In the genomic region with DNA sequence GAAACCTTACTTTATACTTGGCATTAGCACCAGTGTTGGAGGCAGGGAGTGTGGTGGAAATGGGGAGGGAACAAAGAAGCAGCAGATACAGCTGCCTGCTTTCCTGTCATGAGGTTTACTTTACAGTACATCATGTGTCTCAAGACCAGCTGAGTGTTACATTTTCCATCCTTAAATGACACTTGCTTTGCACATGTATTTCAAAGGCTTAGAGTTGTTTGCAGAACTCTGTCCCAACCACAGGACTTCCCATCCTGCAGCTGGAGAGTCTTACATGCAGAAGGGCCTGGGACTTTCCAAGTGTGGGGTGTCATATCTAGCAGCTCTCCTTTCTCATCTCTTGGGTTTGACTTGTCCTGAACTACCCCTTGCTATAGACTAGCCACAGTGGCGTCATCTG, we compare ENCODE assay signal across 15 cellular contexts.
DNase-seq lines count a peak whose midpoint lies in the region; ATAC-seq and TF ChIP-seq lines count a peak whose summit lies in the region.
"Had no signal": no experiment of that assay in that cellular context is flagged by ENCODE, and none has a peak within 500 bp of the region (broad histone marks: within the 10 kb centered on the region; RNA-seq: fewer than 3 reads in every experiment).

No MANE protein-coding gene starts in this region.

- no peak overlapping the region for H3K4me3 ChIP-seq in Karpas-422 (ENCODE audit: low read length)
- H3K4me3 ChIP-seq: K562, PC-9 had no signal

- H3K9me3 Mint-ChIP-seq in activated B cell treated with CpG ODN at 0.5 μM for 24 hours, result no peaks in the 10 kb centered on the region
- H3K9me3 Mint-ChIP-seq: stimulated activated naive CD8-positive, alpha-beta T cell treated with anti-CD3 and anti-CD28 coated beads, Interleukin-15, amount 100 ng/mL, for 72 hours; T-helper 2 cell treated with Interferon-gamma antibody and Interleukin-4, amounts not matched to agents 5 μg/mL and 100 μg/mL, for 36 hours had no signal

- no peaks in the 10 kb centered on the region for H3K9me3 ChIP-seq in Karpas-422 (ENCODE audit: low read length)

- H3K27me3 ChIP-seq in Karpas-422 (ENCODE audit: low read length), result no peaks in the 10 kb centered on the region
- H3K27me3 ChIP-seq: foreskin keratinocyte had no signal

- H3K36me3 ChIP-seq in Karpas-422 (ENCODE audit: insufficient read depth, low read length), result no peaks in the 10 kb centered on the region

- DNase-seq in activated B cell treated with CpG ODN at 0.5 μM for 24 hours (no peak), putamen (ENCODE audit: low spot score) (peak; percentile 2), OCI-M1 (lab: John Stamatoyannopoulos, UW) (no peak), Karpas-422 (no peak), NOMO-1 treated with dmso at 0.1 percent for 144 hours (lab: John Stamatoyannopoulos, UW; ENCODE audit: unreplicated experiment) (no peak), NCI-H226 (no peak)
- DNase-seq: COR-L47; foreskin keratinocyte; PC-9; stimulated activated CD4-positive, alpha-beta T cell treated with anti-CD3 and anti-CD28 coated beads, Interleukin-2, amount 100 ng/mL, for 24 hours; stimulated activated naive CD8-positive, alpha-beta T cell treated with anti-CD3 and anti-CD28 coated beads, Interleukin-15, amount 100 ng/mL, for 72 hours had no signal

- intact Hi-C loops in activated B cell treated with CpG ODN at 0.5 μM for 24 hours (cut with micrococcal nuclease), result no loop called here

- H3K36me3 Mint-ChIP-seq in activated B cell treated with CpG ODN at 0.5 μM for 24 hours (ENCODE audit: low read depth), result no peaks in the 10 kb centered on the region

- no peak overlapping the region for H3K4me2 ChIP-seq in Karpas-422 (ENCODE audit: low read depth, low read length, poor library complexity, severe bottlenecking)
- H3K4me2 ChIP-seq: PC-9 had no signal

- no peak overlapping the region for H3K9ac ChIP-seq in Karpas-422 (ENCODE audit: low read length)

- ATAC-seq in GM18520 (IDR thresholded peaks at IDR 0.05; ENCODE audit: unreplicated experiment) (peak; percentile 54), HG02763 (IDR thresholded peaks at IDR 0.05; ENCODE audit: unreplicated experiment) (peak; percentile 76), activated B cell treated with CpG ODN at 0.5 μM for 24 hours (ENCODE audit: low read depth) (peak; percentile 31)
- ATAC-seq: foreskin keratinocyte; K562; stimulated activated naive CD8-positive, alpha-beta T cell treated with anti-CD3 and anti-CD28 coated beads, Interleukin-15, amount 100 ng/mL, for 72 hours had no signal

- peaks cover 18% of the 10 kb centered on the region for H3K4me1 Mint-ChIP-seq in activated B cell treated with CpG ODN at 0.5 μM for 24 hours
- H3K4me1 Mint-ChIP-seq: stimulated activated naive CD8-positive, alpha-beta T cell treated with anti-CD3 and anti-CD28 coated beads, Interleukin-15, amount 100 ng/mL, for 72 hours had no signal

- H3K27ac ChIP-seq in Karpas-422 (ENCODE audit: low read length), result no peak overlapping the region
- H3K27ac ChIP-seq: foreskin keratinocyte, PC-9 had no signal

- no peak overlapping the region for H3K27ac Mint-ChIP-seq in activated B cell treated with CpG ODN at 0.5 μM for 24 hours
- H3K27ac Mint-ChIP-seq: stimulated activated naive CD8-positive, alpha-beta T cell treated with anti-CD3 and anti-CD28 coated beads, Interleukin-15, amount 100 ng/mL, for 72 hours; T-helper 2 cell treated with Interferon-gamma antibody and Interleukin-4, amounts not matched to agents 5 μg/mL and 100 μg/mL, for 36 hours had no signal

- no peak for TF ChIP-seq CTCF in activated B cell treated with CpG ODN at 0.5 μM for 24 hours (IDR thresholded peaks at IDR 0.05)

- peaks cover 8% of the 10 kb centered on the region for H3K4me1 ChIP-seq in Karpas-422 (ENCODE audit: low read length)
- H3K4me1 ChIP-seq: foreskin keratinocyte had no signal

- H4K20me1 ChIP-seq in Karpas-422 (ENCODE audit: insufficient read depth, low read depth, low read length), result no peaks in the 10 kb centered on the region

- POLR2A ChIA-PET in activated B cell treated with CpG ODN at 0.5 μM for 24 hours (lab: Charles Lee), result no interaction called here

- no peak overlapping the region for H2AFZ ChIP-seq in Karpas-422 (ENCODE audit: low read length)
- H2AFZ ChIP-seq: PC-9 had no signal

- no peak overlapping the region for H3K4me3 Mint-ChIP-seq in activated B cell treated with CpG ODN at 0.5 μM for 24 hours
- H3K4me3 Mint-ChIP-seq: stimulated activated naive CD8-positive, alpha-beta T cell treated with anti-CD3 and anti-CD28 coated beads, Interleukin-15, amount 100 ng/mL, for 72 hours; T-helper 2 cell treated with Interferon-gamma antibody and Interleukin-4, amounts not matched to agents 5 μg/mL and 100 μg/mL, for 36 hours had no signal

- H3K27me3 Mint-ChIP-seq in activated B cell treated with CpG ODN at 0.5 μM for 24 hours, result no peaks in the 10 kb centered on the region
- H3K27me3 Mint-ChIP-seq: stimulated activated naive CD8-positive, alpha-beta T cell treated with anti-CD3 and anti-CD28 coated beads, Interleukin-15, amount 100 ng/mL, for 72 hours had no signal

- CTCF ChIA-PET in activated B cell treated with CpG ODN at 0.5 μM for 24 hours (lab: Charles Lee), result no interaction called here

- no peaks in the 10 kb centered on the region for H3K79me2 ChIP-seq in Karpas-422 (ENCODE audit: low read length)

- H3K9me2 ChIP-seq in Karpas-422 (replicated peaks; ENCODE audit: insufficient read depth, low read length), result no peaks in the 10 kb centered on the region
